In the genomic region with DNA sequence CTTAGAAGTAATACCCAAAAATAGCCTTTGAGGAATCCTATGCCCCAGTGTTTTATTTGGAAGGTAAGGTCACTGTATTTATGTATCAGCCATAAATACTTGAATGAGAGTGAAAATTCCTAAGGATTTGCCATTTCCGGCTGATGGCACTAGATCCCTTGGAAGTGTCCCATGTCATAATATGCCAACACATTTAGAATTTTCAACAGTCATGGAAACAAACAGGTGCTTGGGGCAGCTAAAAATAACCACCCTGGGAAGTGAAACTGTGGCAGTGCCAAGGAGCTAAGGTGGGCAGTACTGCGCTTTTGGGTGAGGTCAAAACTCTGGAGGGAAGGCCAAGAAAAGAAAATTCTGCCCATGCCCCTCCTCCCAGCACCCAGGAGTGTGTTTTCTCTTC, we compare ENCODE assay signal across 20 cellular contexts.
"Had no signal": no experiment of that assay in that cellular context is flagged by ENCODE, and none has a peak within 500 bp of the region (broad histone marks: within the 10 kb centered on the region; RNA-seq: fewer than 3 reads in every experiment).

No MANE protein-coding gene starts in this region.

- H3K9me3 ChIP-seq: breast epithelium, lower lobe of right lung, neutrophil, pancreas, right lobe of liver, testis, vagina had no signal

- H3K4me3 ChIP-seq: breast epithelium, lower lobe of right lung, pancreas, right lobe of liver, smooth muscle cell, testis, vagina had no signal

- H3K4me1 ChIP-seq: pancreas had no signal

- DNase-seq: activated CD4-positive, alpha-beta T cell treated with anti-CD3 and anti-CD28 coated beads for 1 hour; activated naive CD4-positive, alpha-beta T cell; activated T-cell treated with anti-CD3 and anti-CD28 coated beads, Interleukin-2, amount 50 U/mL, for 24 hours; left colon; lower lobe of right lung; natural killer cell; pancreas; right lobe of liver; stimulated activated CD4-positive, alpha-beta T cell treated with anti-CD3 and anti-CD28 coated beads, Interleukin-15, amount 100 ng/mL, for 24 hours; T-helper 9 cell; testis; trophoblast cell had no signal

- H3K4me2 ChIP-seq: smooth muscle cell had no signal

- H3K4me1 Mint-ChIP-seq: activated T-helper 17 cell treated with anti-CD3 and anti-CD28 coated beads, Interleukin-2, amount 50 U/mL, for 72 hours; natural killer cell; stimulated activated memory B cell treated with anti-CD40 and anti-IgM and Interleukin-4, amounts not matched to agents 10 μg/mL and 1 μg/mL and 100 μg/mL, for 72 hours had no signal

- H3K27ac Mint-ChIP-seq: activated naive CD8-positive, alpha-beta T cell; activated T-cell treated with anti-CD3 and anti-CD28 coated beads, Interleukin-2, amount 50 U/mL, for 24 hours; activated T-helper 17 cell treated with anti-CD3 and anti-CD28 coated beads, Interleukin-2, amount 50 U/mL, for 72 hours; natural killer cell; stimulated activated memory B cell treated with anti-CD40 and anti-IgM and Interleukin-4, amounts not matched to agents 10 μg/mL and 1 μg/mL and 100 μg/mL, for 72 hours had no signal

- H3K9me3 Mint-ChIP-seq: activated T-cell treated with anti-CD3 and anti-CD28 coated beads, Interleukin-2, amount 50 U/mL, for 24 hours; activated T-helper 17 cell treated with anti-CD3 and anti-CD28 coated beads, Interleukin-2, amount 50 U/mL, for 72 hours; natural killer cell; stimulated activated memory B cell treated with anti-CD40 and anti-IgM and Interleukin-4, amounts not matched to agents 10 μg/mL and 1 μg/mL and 100 μg/mL, for 72 hours had no signal

- H3K4me3 Mint-ChIP-seq: activated naive CD8-positive, alpha-beta T cell; activated T-cell treated with anti-CD3 and anti-CD28 coated beads, Interleukin-2, amount 50 U/mL, for 24 hours; activated T-helper 17 cell treated with anti-CD3 and anti-CD28 coated beads, Interleukin-2, amount 50 U/mL, for 72 hours; natural killer cell; stimulated activated memory B cell treated with anti-CD40 and anti-IgM and Interleukin-4, amounts not matched to agents 10 μg/mL and 1 μg/mL and 100 μg/mL, for 72 hours had no signal

- H3K27me3 ChIP-seq: breast epithelium, pancreas, right lobe of liver, testis, vagina had no signal

- H3K36me3 ChIP-seq: breast epithelium, lower lobe of right lung, neutrophil, pancreas, right lobe of liver, vagina had no signal

- ATAC-seq: activated T-helper 17 cell treated with anti-CD3 and anti-CD28 coated beads, Interleukin-2, amount 50 U/mL, for 72 hours; left colon; lower lobe of right lung; natural killer cell; pancreas; right lobe of liver; stimulated activated memory B cell treated with anti-CD40 and anti-IgM and Interleukin-4, amounts not matched to agents 10 μg/mL and 1 μg/mL and 100 μg/mL, for 72 hours had no signal

- H3K36me3 Mint-ChIP-seq: activated naive CD8-positive, alpha-beta T cell; natural killer cell; stimulated activated memory B cell treated with anti-CD40 and anti-IgM and Interleukin-4, amounts not matched to agents 10 μg/mL and 1 μg/mL and 100 μg/mL, for 72 hours had no signal

- H3K27ac ChIP-seq: epithelial cell of prostate, lower lobe of right lung, neutrophil, pancreas, right lobe of liver, testis, vagina had no signal
